ENCODE assay signal across 1 cellular context in genomic region chr2:225367482-225367881, GRCh38.
TF ChIP-seq lines count a peak whose summit lies in the region.

No MANE protein-coding gene starts in this region.

TF ChIP-seq in WTC11, 78 proteins besides CTCF, POLR2A, EP300 and RAD21 (continued from another document):
- no peak for TF ChIP-seq PREB (CRISPR knock-in tag; IDR thresholded peaks at IDR 0.05; ENCODE audit: borderline replicate concordance)
- TF ChIP-seq STAT6 (CRISPR knock-in tag; conservative IDR thresholded peaks at IDR 0.05; ENCODE audit: low read depth): no peak
- no peak for TF ChIP-seq TEAD1 (CRISPR knock-in tag; IDR thresholded peaks at IDR 0.05)
- no peak for TF ChIP-seq NR1H2 (CRISPR knock-in tag; IDR thresholded peaks at IDR 0.05)
- TF ChIP-seq, protein P1, sequence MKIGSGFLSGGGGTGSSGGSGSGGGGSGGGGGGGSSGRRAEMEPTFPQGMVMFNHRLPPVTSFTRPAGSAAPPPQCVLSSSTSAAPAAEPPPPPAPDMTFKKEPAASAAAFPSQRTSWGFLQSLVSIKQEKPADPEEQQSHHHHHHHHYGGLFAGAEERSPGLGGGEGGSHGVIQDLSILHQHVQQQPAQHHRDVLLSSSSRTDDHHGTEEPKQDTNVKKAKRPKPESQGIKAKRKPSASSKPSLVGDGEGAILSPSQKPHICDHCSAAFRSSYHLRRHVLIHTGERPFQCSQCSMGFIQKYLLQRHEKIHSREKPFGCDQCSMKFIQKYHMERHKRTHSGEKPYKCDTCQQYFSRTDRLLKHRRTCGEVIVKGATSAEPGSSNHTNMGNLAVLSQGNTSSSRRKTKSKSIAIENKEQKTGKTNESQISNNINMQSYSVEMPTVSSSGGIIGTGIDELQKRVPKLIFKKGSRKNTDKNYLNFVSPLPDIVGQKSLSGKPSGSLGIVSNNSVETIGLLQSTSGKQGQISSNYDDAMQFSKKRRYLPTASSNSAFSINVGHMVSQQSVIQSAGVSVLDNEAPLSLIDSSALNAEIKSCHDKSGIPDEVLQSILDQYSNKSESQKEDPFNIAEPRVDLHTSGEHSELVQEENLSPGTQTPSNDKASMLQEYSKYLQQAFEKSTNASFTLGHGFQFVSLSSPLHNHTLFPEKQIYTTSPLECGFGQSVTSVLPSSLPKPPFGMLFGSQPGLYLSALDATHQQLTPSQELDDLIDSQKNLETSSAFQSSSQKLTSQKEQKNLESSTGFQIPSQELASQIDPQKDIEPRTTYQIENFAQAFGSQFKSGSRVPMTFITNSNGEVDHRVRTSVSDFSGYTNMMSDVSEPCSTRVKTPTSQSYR (CRISPR knock-in tag; IDR thresholded peaks at IDR 0.05): no peak
